Comparison of ENCODE assay signal across 15 cellular contexts in the genomic region with DNA sequence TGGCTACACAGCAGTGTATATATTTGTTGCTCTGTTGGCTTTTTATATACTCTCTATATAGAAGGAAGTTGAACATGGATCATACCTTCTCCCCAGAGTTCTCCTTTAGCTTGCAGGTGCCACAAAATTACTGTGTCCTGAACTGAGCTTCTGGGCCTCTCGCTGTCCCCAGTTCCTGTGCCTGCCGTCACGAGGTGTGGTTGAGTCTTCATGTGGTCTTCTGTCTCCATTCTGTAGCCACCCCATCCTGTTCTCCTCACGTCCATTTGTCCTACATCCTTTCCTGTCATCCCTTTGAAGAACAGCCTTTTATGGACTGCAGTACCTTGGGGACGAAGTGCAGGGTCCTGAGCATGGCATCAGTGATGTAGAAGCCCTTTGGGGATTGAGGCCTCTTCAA. TPM values are rescaled to one million over a fixed set of nuclear protein-coding genes. Genes with fewer than 3 reads are reported as not detected.
DNase-seq lines count a peak whose midpoint lies in the region; ATAC-seq and TF ChIP-seq lines count a peak whose summit lies in the region.
"Had no signal": no experiment of that assay in that cellular context is flagged by ENCODE, and none has a peak within 500 bp of the region (broad histone marks: within the 10 kb centered on the region; RNA-seq: fewer than 3 reads in every experiment).

No MANE protein-coding gene starts in this region.

- peak overlapping the region; percentile 7 for H3K27ac Mint-ChIP-seq in activated CD4-positive, alpha-beta T cell treated with anti-CD3 and anti-CD28 coated beads, Interleukin-2, amount 10 ng/mL, durations not matched to agents 24 days and 14 days
- no peak overlapping the region for H3K27ac Mint-ChIP-seq in GM23338
- peak overlapping the region; percentile 74 for H3K27ac Mint-ChIP-seq in activated naive CD8-positive, alpha-beta T cell treated with anti-CD3 and anti-CD28 coated beads, Interleukin-2, amount 10 ng/mL, durations not matched to agents 7 days and 5 days
- H3K27ac Mint-ChIP-seq: type B pancreatic cell had no signal

- peak overlapping the region; percentile 45; the same call in 1 of the 2 replicates for H3K27ac ChIP-seq in GM23338 (ENCODE audit: low read depth)
- peak overlapping the region in 6 of 8 donors; percentile 7 to 63 (median 40) for H3K27ac ChIP-seq in spleen

- peaks cover 13% of the 10 kb centered on the region for H4K20me1 ChIP-seq in GM23338 (replicated peaks; ENCODE audit: insufficient read depth)

- WGBS in spleen, 5 donors = 60 to 74% (median 65%) methylated on average over 5 of the region's 5 CpGs

- H3K79me2 ChIP-seq in GM23338 (replicated peaks; ENCODE audit: insufficient read depth) = peaks cover 68% of the 10 kb centered on the region

- H3K27me3 ChIP-seq in GM23338 (ENCODE audit: insufficient read depth) (no peaks in the 10 kb centered on the region), spleen (replicated peaks in 1 of 7) (no peaks in the 10 kb centered on the region)

- peaks cover 34% of the 10 kb centered on the region for H3K36me3 Mint-ChIP-seq in activated CD4-positive, alpha-beta T cell treated with anti-CD3 and anti-CD28 coated beads, Interleukin-2, amount 10 ng/mL, durations not matched to agents 24 days and 14 days (ENCODE audit: low read depth)
- H3K36me3 Mint-ChIP-seq in GM23338 (ENCODE audit: low read depth) = peaks cover 10% of the 10 kb centered on the region
- H3K36me3 Mint-ChIP-seq in activated naive CD8-positive, alpha-beta T cell treated with anti-CD3 and anti-CD28 coated beads, Interleukin-2, amount 10 ng/mL, durations not matched to agents 7 days and 5 days = peaks cover 24% of the 10 kb centered on the region

- no peaks in the 10 kb centered on the region for H3K9me3 ChIP-seq in spleen

- no peaks in the 10 kb centered on the region for H3K9me3 Mint-ChIP-seq in activated CD4-positive, alpha-beta T cell treated with anti-CD3 and anti-CD28 coated beads, Interleukin-2, amount 10 ng/mL, durations not matched to agents 24 days and 14 days
- no peaks in the 10 kb centered on the region for H3K9me3 Mint-ChIP-seq in GM23338
- no peaks in the 10 kb centered on the region for H3K9me3 Mint-ChIP-seq in activated naive CD8-positive, alpha-beta T cell treated with anti-CD3 and anti-CD28 coated beads, Interleukin-2, amount 10 ng/mL, durations not matched to agents 7 days and 5 days
- H3K9me3 Mint-ChIP-seq: type B pancreatic cell had no signal

- H2AFZ ChIP-seq in GM23338 = no peak overlapping the region

- no peaks in the 10 kb centered on the region for H3K36me3 ChIP-seq in GM23338 (ENCODE audit: insufficient read depth)
- peaks cover 0 to 48% (median 1%) of the 10 kb centered on the region in 6 donors for H3K36me3 ChIP-seq in spleen

- intact Hi-C loops in activated CD4-positive, alpha-beta T cell treated with anti-CD3 and anti-CD28 coated beads, Interleukin-2, amount 10 ng/mL, durations not matched to agents 24 days and 14 days (cut with micrococcal nuclease) = loop anchor here (10.0 kb wide), 1 partner anchor 326 kb away; no protein-coding TSS in a partner anchor
- intact Hi-C loops in spleen (cut with DNase I; ENCODE audit: low total_unique reads) = loop anchor here (10.0 kb wide), 1 partner anchor 46 kb away; no protein-coding TSS in a partner anchor

- peaks cover 5% of the 10 kb centered on the region; the same call in 1 of the 2 replicates for H3K4me1 ChIP-seq in GM23338 (ENCODE audit: insufficient read depth)
- peaks cover 43 to 99% (median 90%) of the 10 kb centered on the region in 6 donors for H3K4me1 ChIP-seq in spleen

- no peak for TF ChIP-seq POLR2A in spleen (IDR thresholded peaks at IDR 0.05)

- POLR2A ChIA-PET in activated naive CD8-positive, alpha-beta T cell treated with anti-CD3 and anti-CD28 coated beads, Interleukin-2, amount 10 ng/mL, durations not matched to agents 7 days and 5 days (lab: Charles Lee) = interaction anchor here (0.7 to 1.3 kb wide), 3 partner anchors 8 to 16 kb away, joined by 3 to 5 read pairs (median 3); no protein-coding TSS in a partner anchor

- H3K4me3 ChIP-seq in GM23338 (no peak overlapping the region), spleen (no peak overlapping the region)
- H3K4me3 ChIP-seq: K562 had no signal

- no peaks in the 10 kb centered on the region for H3F3A ChIP-seq in GM23338 (replicated peaks; ENCODE audit: low read depth)

- peak; percentile 59 for DNase-seq in activated CD4-positive, alpha-beta T cell treated with anti-CD3 and anti-CD28 coated beads, Interleukin-2, amount 10 ng/mL, durations not matched to agents 24 days and 14 days
- no peak for DNase-seq in activated CD4-positive, alpha-beta T cell treated with anti-CD3 and anti-CD28 coated beads, Interleukin-2, amount 50 U/mL, for 48 hours
- no peak for DNase-seq in GM23338 (ENCODE audit: low spot score)
- DNase-seq in activated naive CD8-positive, alpha-beta T cell treated with anti-CD3 and anti-CD28 coated beads, Interleukin-2, amount 10 ng/mL, durations not matched to agents 7 days and 5 days = no peak
- no peak for DNase-seq in spleen
- no peak for DNase-seq in stimulated activated CD4-positive, alpha-beta T cell treated with anti-CD3 and anti-CD28 coated beads, Interleukin-12 subunit alpha, Interleukin-12 subunit beta, amount 100 ng/mL, for 4 hours
- DNase-seq: activated T-cell treated with anti-CD3 and anti-CD28 coated beads, Interleukin-2, amount 50 U/mL, for 48 hours; islet precursor cell; NCI-H69; stimulated activated CD4-positive, alpha-beta T cell treated with anti-CD3 and anti-CD28 coated beads, Interleukin-4, amount 100 ng/mL, for 4 hours had no signal

- H3K4me2 ChIP-seq in GM23338 = no peak overlapping the region

- H3K9me2 ChIP-seq in GM23338 (ENCODE audit: insufficient read depth) = no peaks in the 10 kb centered on the region

- ATAC-seq in GM23338 (no peak), HG02763 (IDR thresholded peaks at IDR 0.05; ENCODE audit: unreplicated experiment) (no peak), SK-N-SH treated with all-trans-retinoic acid at 6 μM for 48 hours (no peak)
- ATAC-seq in activated naive CD8-positive, alpha-beta T cell treated with anti-CD3 and anti-CD28 coated beads, Interleukin-2, amount 10 ng/mL, durations not matched to agents 7 days and 5 days (ENCODE audit: low read depth) = peak; percentile 72
- ATAC-seq: esophagus mucosa, K562 had no signal

- peak overlapping the region; percentile 5 for H3K4me3 Mint-ChIP-seq in activated CD4-positive, alpha-beta T cell treated with anti-CD3 and anti-CD28 coated beads, Interleukin-2, amount 10 ng/mL, durations not matched to agents 24 days and 14 days
- no peak overlapping the region for H3K4me3 Mint-ChIP-seq in GM23338
- H3K4me3 Mint-ChIP-seq in activated naive CD8-positive, alpha-beta T cell treated with anti-CD3 and anti-CD28 coated beads, Interleukin-2, amount 10 ng/mL, durations not matched to agents 7 days and 5 days = peak overlapping the region; percentile 47
- H3K4me3 Mint-ChIP-seq: type B pancreatic cell had no signal

- H3K4me1 Mint-ChIP-seq in activated CD4-positive, alpha-beta T cell treated with anti-CD3 and anti-CD28 coated beads, Interleukin-2, amount 10 ng/mL, durations not matched to agents 24 days and 14 days = peaks cover 47% of the 10 kb centered on the region
- peaks cover 20% of the 10 kb centered on the region for H3K4me1 Mint-ChIP-seq in GM23338
- peaks cover 52% of the 10 kb centered on the region for H3K4me1 Mint-ChIP-seq in activated naive CD8-positive, alpha-beta T cell treated with anti-CD3 and anti-CD28 coated beads, Interleukin-2, amount 10 ng/mL, durations not matched to agents 7 days and 5 days

- TF ChIP-seq CTCF in GM23338 (conservative IDR thresholded peaks at IDR 0.05; ENCODE audit: low read depth in 2 of 2) (no peak), spleen (IDR thresholded peaks at IDR 0.05 in 8 of 11, conservative IDR thresholded peaks at IDR 0.05 in 3 of 11) (no peak)

- H3K27me3 Mint-ChIP-seq in activated CD4-positive, alpha-beta T cell treated with anti-CD3 and anti-CD28 coated beads, Interleukin-2, amount 10 ng/mL, durations not matched to agents 24 days and 14 days = no peaks in the 10 kb centered on the region
- H3K27me3 Mint-ChIP-seq in GM23338 (ENCODE audit: insufficient read depth, low read depth, poor library complexity) = no peaks in the 10 kb centered on the region
- H3K27me3 Mint-ChIP-seq in activated naive CD8-positive, alpha-beta T cell treated with anti-CD3 and anti-CD28 coated beads, Interleukin-2, amount 10 ng/mL, durations not matched to agents 7 days and 5 days = no peaks in the 10 kb centered on the region
- H3K27me3 Mint-ChIP-seq: type B pancreatic cell had no signal

TF ChIP-seq in SK-N-SH treated with all-trans-retinoic acid at 6 μM for 48 hours, 23 proteins besides CTCF, POLR2A, EP300 and RAD21 (continues in another document):
- TF ChIP-seq, protein P1, sequence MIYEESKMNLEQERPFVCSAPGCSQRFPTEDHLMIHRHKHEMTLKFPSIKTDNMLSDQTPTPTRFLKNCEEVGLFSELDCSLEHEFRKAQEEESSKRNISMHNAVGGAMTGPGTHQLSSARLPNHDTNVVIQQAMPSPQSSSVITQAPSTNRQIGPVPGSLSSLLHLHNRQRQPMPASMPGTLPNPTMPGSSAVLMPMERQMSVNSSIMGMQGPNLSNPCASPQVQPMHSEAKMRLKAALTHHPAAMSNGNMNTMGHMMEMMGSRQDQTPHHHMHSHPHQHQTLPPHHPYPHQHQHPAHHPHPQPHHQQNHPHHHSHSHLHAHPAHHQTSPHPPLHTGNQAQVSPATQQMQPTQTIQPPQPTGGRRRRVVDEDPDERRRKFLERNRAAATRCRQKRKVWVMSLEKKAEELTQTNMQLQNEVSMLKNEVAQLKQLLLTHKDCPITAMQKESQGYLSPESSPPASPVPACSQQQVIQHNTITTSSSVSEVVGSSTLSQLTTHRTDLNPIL (CRISPR knock-in tag; IDR thresholded peaks at IDR 0.05; ENCODE audit: low read depth) = no peak
- no peak for TF ChIP-seq ESRRG (CRISPR knock-in tag; IDR thresholded peaks at IDR 0.05)

RNA-seq across cellular contexts. Expression of a gene that starts 14.5 kb away (rescaled TPM):
- total RNA-seq in activated CD4-positive, alpha-beta T cell treated with anti-CD3 and anti-CD28 coated beads, Interleukin-2, amount 10 ng/mL, durations not matched to agents 24 days and 14 days = 40.3 and 40.6 TPM in 2 replicates
- total RNA-seq in GM23338 (2014; rRNA removed; shearing (Covaris generic)) = 32.2 and 35.0 TPM in 2 replicates
- polyA plus RNA-seq in GM23338 (2016; fragmentation: Nextera tagmentation; extraction: Ambion mirVana) = 11.1 TPM in 2 replicates
- total RNA-seq in activated naive CD8-positive, alpha-beta T cell treated with anti-CD3 and anti-CD28 coated beads, Interleukin-2, amount 10 ng/mL, durations not matched to agents 7 days and 5 days = 10 to 100 TPM; 51.8 to 57.2 TPM
- total RNA-seq in spleen = 100 to 1,000 TPM in 1 of 7 donors, 10 to 100 TPM in 6; 73.5 to 105 (median 83.1) TPM
- polyA plus RNA-seq in spleen = 10 to 100 TPM; 20.9 to 23.1 (median 21.5) TPM
